Comparison of ENCODE assay signal across 18 cellular contexts in genomic region chr14:55276736-55277135, GRCh38.
"Had no signal": no experiment of that assay in that cellular context is flagged by ENCODE, and none has a peak within 500 bp of the region (broad histone marks: within the 10 kb centered on the region; RNA-seq: fewer than 3 reads in every experiment).

No MANE protein-coding gene starts in this region.

- H3K9me3 Mint-ChIP-seq: activated naive CD4-positive, alpha-beta T cell treated with anti-CD3 and anti-CD28 coated beads, Interleukin-2, amount 50 U/mL, for 72 hours; dendritic cell treated with granulocyte-macrophage colony-stimulating factor and Interleukin-4, amounts not matched to agents 40 ng/mL and 50 ng/mL, for 4 days; stimulated activated naive B cell treated with anti-CD40 and anti-IgM and Interleukin-4, amounts not matched to agents 10 μg/mL and 1 μg/mL and 100 μg/mL, for 72 hours had no signal

- H3K27me3 ChIP-seq: adrenal gland, esophagus muscularis mucosa, ovary, right lobe of liver, upper lobe of left lung had no signal

- H3K27ac Mint-ChIP-seq: activated naive CD4-positive, alpha-beta T cell treated with anti-CD3 and anti-CD28 coated beads, Interleukin-2, amount 50 U/mL, for 72 hours; dendritic cell treated with granulocyte-macrophage colony-stimulating factor and Interleukin-4, amounts not matched to agents 40 ng/mL and 50 ng/mL, for 4 days had no signal

- H3K4me3 ChIP-seq: adrenal gland, esophagus muscularis mucosa, lung, ovary, right lobe of liver, thoracic aorta, upper lobe of left lung had no signal

- H3K36me3 ChIP-seq: adrenal gland, esophagus muscularis mucosa, ovary, right lobe of liver, thoracic aorta, upper lobe of left lung had no signal

- ATAC-seq: activated naive CD4-positive, alpha-beta T cell treated with anti-CD3 and anti-CD28 coated beads, Interleukin-2, amount 50 U/mL, for 72 hours; left colon; right lobe of liver; stimulated activated naive B cell treated with anti-CD40 and anti-IgM and Interleukin-4, amounts not matched to agents 10 μg/mL and 1 μg/mL and 100 μg/mL, for 72 hours had no signal

- H3K27me3 Mint-ChIP-seq: dendritic cell treated with granulocyte-macrophage colony-stimulating factor and Interleukin-4, amounts not matched to agents 40 ng/mL and 50 ng/mL, for 4 days; stimulated activated naive B cell treated with anti-CD40 and anti-IgM and Interleukin-4, amounts not matched to agents 10 μg/mL and 1 μg/mL and 100 μg/mL, for 72 hours had no signal

- H3K27ac ChIP-seq: esophagus muscularis mucosa, ovary, right lobe of liver, thoracic aorta, upper lobe of left lung had no signal

- DNase-seq: activated CD4-positive, alpha-beta T cell treated with anti-CD3 and anti-CD28 coated beads for 1 hour; activated CD8-positive, alpha-beta memory T cell treated with anti-CD3 and anti-CD28 coated beads for 24 hours; activated CD8-positive, alpha-beta memory T cell treated with anti-CD3 and anti-CD28 coated beads, Interleukin-2, amount 50 U/mL, for 48 hours; activated gamma-delta T cell; effector CD8-positive, alpha-beta T cell; left colon; ovary; right lobe of liver; small intestine; stimulated activated CD4-positive, alpha-beta T cell treated with anti-CD3 and anti-CD28 coated beads, Interleukin-4, amount 100 ng/mL, for 24 hours; stimulated activated naive B cell treated with anti-CD40 and anti-IgM and Interleukin-4, amounts not matched to agents 10 μg/mL and 1 μg/mL and 100 μg/mL, for 72 hours; upper lobe of left lung had no signal

- H3K9me3 ChIP-seq: adrenal gland, esophagus muscularis mucosa, ovary, right lobe of liver, thoracic aorta, upper lobe of left lung had no signal

- H3K4me3 Mint-ChIP-seq: dendritic cell treated with granulocyte-macrophage colony-stimulating factor and Interleukin-4, amounts not matched to agents 40 ng/mL and 50 ng/mL, for 4 days had no signal
